In genomic region chr1:200336901-200337391, GRCh38 we compare ENCODE assay signal across 1 cellular context.
TF ChIP-seq lines count a peak whose summit lies in the region.

No MANE protein-coding gene starts in this region.

TF ChIP-seq in SK-N-SH, 30 proteins besides CTCF, POLR2A, EP300 and RAD21 (continued from another document):
- TF ChIP-seq PBX3 (IDR thresholded peaks at IDR 0.05) (no peak), RXRA (IDR thresholded peaks at IDR 0.05; ENCODE audit: borderline replicate concordance, low read depth) (no peak), NFIC (IDR thresholded peaks at IDR 0.05; ENCODE audit: borderline replicate concordance) (no peak), GATA2 (CRISPR knock-in tag; IDR thresholded peaks at IDR 0.05) (no peak), MXI1 (IDR thresholded peaks at IDR 0.05; ENCODE audit: low read depth, low read length) (no peak), FOSL2 (IDR thresholded peaks at IDR 0.05; ENCODE audit: borderline replicate concordance, low read depth) (no peak), USF1 (IDR thresholded peaks at IDR 0.05; ENCODE audit: borderline replicate concordance, low read depth) (no peak), RFX5 (IDR thresholded peaks at IDR 0.05; ENCODE audit: low read length) (no peak), FOXJ3 (CRISPR knock-in tag; IDR thresholded peaks at IDR 0.05) (no peak)
